Comparison of ENCODE assay signal across 1 cellular context in the genomic region with DNA sequence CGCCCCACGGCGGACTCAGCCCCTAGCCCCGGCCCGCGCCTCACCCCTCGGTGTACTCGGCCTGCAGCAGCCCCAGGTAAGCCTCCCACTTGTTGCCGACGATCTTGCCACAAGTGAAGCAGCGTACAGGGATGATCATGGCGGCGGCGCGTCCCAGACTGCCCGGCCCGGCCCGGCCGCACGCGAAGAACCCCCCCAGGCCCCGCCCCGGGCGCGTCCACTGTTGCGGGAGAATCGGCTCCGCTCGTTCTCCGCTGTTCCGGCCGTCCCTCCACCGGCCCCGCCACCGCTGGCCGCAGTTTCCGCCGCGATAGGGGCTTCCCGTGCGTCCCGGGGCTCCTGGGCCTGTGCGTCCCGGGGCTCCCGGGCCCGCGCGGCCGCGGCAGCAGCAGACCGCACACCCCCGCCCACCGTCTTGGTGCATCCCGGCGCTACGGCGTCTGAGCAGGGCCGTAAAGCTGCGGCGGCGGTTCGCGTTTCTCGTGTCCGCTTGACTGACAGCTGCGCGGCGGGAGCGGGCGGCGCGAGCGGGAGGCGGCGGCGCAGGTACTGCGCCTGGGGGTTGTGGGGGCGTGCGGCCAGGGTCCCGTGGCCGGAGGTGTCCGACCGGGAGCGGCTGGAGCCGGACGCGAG.
TF ChIP-seq lines count a peak whose summit lies in the region.

Gene POLR2L (minus strand): TSS at position 160 of the 633 bp plus-strand sequence. CDS start 21 bp downstream, at position 139.
A gene with protein sequence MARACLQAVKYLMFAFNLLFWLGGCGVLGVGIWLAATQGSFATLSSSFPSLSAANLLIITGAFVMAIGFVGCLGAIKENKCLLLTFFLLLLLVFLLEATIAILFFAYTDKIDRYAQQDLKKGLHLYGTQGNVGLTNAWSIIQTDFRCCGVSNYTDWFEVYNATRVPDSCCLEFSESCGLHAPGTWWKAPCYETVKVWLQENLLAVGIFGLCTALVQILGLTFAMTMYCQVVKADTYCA (plus strand): TSS at position 483 of the 633 bp plus-strand sequence. CDS start 7,453 bp downstream, outside the sequence.

TF ChIP-seq in HEK293, 187 proteins besides CTCF, POLR2A, EP300 and RAD21 (continued from another document and continues in another):
- TF ChIP-seq, protein P1, sequence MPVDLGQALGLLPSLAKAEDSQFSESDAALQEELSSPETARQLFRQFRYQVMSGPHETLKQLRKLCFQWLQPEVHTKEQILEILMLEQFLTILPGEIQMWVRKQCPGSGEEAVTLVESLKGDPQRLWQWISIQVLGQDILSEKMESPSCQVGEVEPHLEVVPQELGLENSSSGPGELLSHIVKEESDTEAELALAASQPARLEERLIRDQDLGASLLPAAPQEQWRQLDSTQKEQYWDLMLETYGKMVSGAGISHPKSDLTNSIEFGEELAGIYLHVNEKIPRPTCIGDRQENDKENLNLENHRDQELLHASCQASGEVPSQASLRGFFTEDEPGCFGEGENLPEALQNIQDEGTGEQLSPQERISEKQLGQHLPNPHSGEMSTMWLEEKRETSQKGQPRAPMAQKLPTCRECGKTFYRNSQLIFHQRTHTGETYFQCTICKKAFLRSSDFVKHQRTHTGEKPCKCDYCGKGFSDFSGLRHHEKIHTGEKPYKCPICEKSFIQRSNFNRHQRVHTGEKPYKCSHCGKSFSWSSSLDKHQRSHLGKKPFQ (tag by site-specific recombination; IDR thresholded peaks at IDR 0.05), result no peak
- TF ChIP-seq, protein P2, sequence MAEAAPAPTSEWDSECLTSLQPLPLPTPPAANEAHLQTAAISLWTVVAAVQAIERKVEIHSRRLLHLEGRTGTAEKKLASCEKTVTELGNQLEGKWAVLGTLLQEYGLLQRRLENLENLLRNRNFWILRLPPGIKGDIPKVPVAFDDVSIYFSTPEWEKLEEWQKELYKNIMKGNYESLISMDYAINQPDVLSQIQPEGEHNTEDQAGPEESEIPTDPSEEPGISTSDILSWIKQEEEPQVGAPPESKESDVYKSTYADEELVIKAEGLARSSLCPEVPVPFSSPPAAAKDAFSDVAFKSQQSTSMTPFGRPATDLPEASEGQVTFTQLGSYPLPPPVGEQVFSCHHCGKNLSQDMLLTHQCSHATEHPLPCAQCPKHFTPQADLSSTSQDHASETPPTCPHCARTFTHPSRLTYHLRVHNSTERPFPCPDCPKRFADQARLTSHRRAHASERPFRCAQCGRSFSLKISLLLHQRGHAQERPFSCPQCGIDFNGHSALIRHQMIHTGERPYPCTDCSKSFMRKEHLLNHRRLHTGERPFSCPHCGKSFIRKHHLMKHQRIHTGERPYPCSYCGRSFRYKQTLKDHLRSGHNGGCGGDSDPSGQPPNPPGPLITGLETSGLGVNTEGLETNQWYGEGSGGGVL (tag by site-specific recombination; IDR thresholded peaks at IDR 0.05), result no peak; the same call in 1 of the 2 replicates
- no peak for TF ChIP-seq ZBTB48 (tag by site-specific recombination; IDR thresholded peaks at IDR 0.05)
- no peak for TF ChIP-seq AEBP2 (tag by site-specific recombination; IDR thresholded peaks at IDR 0.05; ENCODE audit: borderline replicate concordance)
- no peak for TF ChIP-seq ZNF311 (tag by site-specific recombination; IDR thresholded peaks at IDR 0.05; ENCODE audit: borderline replicate concordance)
- TF ChIP-seq, protein P3, sequence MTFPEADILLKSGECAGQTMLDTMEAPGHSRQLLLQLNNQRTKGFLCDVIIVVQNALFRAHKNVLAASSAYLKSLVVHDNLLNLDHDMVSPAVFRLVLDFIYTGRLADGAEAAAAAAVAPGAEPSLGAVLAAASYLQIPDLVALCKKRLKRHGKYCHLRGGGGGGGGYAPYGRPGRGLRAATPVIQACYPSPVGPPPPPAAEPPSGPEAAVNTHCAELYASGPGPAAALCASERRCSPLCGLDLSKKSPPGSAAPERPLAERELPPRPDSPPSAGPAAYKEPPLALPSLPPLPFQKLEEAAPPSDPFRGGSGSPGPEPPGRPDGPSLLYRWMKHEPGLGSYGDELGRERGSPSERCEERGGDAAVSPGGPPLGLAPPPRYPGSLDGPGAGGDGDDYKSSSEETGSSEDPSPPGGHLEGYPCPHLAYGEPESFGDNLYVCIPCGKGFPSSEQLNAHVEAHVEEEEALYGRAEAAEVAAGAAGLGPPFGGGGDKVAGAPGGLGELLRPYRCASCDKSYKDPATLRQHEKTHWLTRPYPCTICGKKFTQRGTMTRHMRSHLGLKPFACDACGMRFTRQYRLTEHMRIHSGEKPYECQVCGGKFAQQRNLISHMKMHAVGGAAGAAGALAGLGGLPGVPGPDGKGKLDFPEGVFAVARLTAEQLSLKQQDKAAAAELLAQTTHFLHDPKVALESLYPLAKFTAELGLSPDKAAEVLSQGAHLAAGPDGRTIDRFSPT (tag by site-specific recombination; IDR thresholded peaks at IDR 0.05), result no peak
- no peak for TF ChIP-seq ZNF202 (tag by site-specific recombination; IDR thresholded peaks at IDR 0.05; ENCODE audit: borderline replicate concordance)
- TF ChIP-seq, protein P4, sequence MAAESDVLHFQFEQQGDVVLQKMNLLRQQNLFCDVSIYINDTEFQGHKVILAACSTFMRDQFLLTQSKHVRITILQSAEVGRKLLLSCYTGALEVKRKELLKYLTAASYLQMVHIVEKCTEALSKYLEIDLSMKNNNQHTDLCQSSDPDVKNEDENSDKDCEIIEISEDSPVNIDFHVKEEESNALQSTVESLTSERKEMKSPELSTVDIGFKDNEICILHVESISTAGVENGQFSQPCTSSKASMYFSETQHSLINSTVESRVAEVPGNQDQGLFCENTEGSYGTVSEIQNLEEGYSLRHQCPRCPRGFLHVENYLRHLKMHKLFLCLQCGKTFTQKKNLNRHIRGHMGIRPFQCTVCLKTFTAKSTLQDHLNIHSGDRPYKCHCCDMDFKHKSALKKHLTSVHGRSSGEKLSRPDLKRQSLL (tag by site-specific recombination; IDR thresholded peaks at IDR 0.05), result peak; percentile 32; the same call in 1 of the 2 replicates
- TF ChIP-seq OVOL3 (tag by site-specific recombination; IDR thresholded peaks at IDR 0.05), result no peak
- TF ChIP-seq ZBTB20 (tag by site-specific recombination; IDR thresholded peaks at IDR 0.05), result peak; percentile 34
- TF ChIP-seq, protein P5, sequence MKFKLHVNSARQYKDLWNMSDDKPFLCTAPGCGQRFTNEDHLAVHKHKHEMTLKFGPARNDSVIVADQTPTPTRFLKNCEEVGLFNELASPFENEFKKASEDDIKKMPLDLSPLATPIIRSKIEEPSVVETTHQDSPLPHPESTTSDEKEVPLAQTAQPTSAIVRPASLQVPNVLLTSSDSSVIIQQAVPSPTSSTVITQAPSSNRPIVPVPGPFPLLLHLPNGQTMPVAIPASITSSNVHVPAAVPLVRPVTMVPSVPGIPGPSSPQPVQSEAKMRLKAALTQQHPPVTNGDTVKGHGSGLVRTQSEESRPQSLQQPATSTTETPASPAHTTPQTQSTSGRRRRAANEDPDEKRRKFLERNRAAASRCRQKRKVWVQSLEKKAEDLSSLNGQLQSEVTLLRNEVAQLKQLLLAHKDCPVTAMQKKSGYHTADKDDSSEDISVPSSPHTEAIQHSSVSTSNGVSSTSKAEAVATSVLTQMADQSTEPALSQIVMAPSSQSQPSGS (tag by site-specific recombination; IDR thresholded peaks at IDR 0.05; ENCODE audit: low read depth), result no peak
- no peak for TF ChIP-seq HOXC10 (CRISPR knock-in tag; IDR thresholded peaks at IDR 0.05)
- TF ChIP-seq KLF7 (tag by site-specific recombination; IDR thresholded peaks at IDR 0.05; ENCODE audit: borderline replicate concordance), result no peak
- no peak for TF ChIP-seq ZNF555 (tag by site-specific recombination; conservative IDR thresholded peaks at IDR 0.05)
- peak; percentile 61; the same call in 1 of the 2 replicates for TF ChIP-seq ZNF692 (tag by site-specific recombination; IDR thresholded peaks at IDR 0.05)
- TF ChIP-seq ZNF48 (tag by site-specific recombination; IDR thresholded peaks at IDR 0.05), result no peak
- peak; percentile 82 for TF ChIP-seq ZNF660 (tag by site-specific recombination; IDR thresholded peaks at IDR 0.05)
- no peak for TF ChIP-seq IKZF3 (tag by site-specific recombination; IDR thresholded peaks at IDR 0.05)
- TF ChIP-seq ZNF837 (tag by site-specific recombination; IDR thresholded peaks at IDR 0.05), result no peak
- TF ChIP-seq ZNF561 (tag by site-specific recombination; IDR thresholded peaks at IDR 0.05; ENCODE audit: borderline replicate concordance), result peak; percentile 92
- TF ChIP-seq PRDM10 (tag by site-specific recombination; IDR thresholded peaks at IDR 0.05), result peak; percentile 97
- no peak for TF ChIP-seq ZNF280D (tag by site-specific recombination; IDR thresholded peaks at IDR 0.05)
- no peak for TF ChIP-seq SP2 (tag by site-specific recombination; IDR thresholded peaks at IDR 0.05)
- TF ChIP-seq ZNF121 (tag by site-specific recombination; IDR thresholded peaks at IDR 0.05), result no peak
- no peak for TF ChIP-seq ZFP41 (tag by site-specific recombination; IDR thresholded peaks at IDR 0.05; ENCODE audit: borderline replicate concordance)
- TF ChIP-seq, protein P6, sequence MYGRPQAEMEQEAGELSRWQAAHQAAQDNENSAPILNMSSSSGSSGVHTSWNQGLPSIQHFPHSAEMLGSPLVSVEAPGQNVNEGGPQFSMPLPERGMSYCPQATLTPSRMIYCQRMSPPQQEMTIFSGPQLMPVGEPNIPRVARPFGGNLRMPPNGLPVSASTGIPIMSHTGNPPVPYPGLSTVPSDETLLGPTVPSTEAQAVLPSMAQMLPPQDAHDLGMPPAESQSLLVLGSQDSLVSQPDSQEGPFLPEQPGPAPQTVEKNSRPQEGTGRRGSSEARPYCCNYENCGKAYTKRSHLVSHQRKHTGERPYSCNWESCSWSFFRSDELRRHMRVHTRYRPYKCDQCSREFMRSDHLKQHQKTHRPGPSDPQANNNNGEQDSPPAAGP (tag by site-specific recombination; IDR thresholded peaks at IDR 0.05), result no peak
